ENCODE assay signal across 17 cellular contexts in the genomic region with DNA sequence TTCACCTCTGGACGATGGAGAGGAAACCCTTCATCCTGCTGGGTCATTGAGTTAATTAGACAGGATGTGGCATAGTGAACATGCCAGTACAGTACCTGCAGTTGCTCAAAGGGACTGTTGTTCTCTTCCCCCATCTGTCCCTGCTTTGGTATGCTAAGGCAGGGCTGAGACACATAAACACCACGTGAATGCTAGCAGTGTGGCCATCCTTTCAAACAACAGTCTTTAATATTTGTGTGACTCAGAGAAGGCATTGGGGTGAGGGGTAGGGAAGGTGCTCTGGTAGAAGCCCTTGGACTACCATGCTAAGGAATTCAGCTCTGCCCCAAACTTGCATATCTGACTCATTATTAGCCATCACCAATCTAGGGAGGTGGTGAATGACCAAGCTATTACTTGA.
DNase-seq lines count a peak whose midpoint lies in the region; ATAC-seq lines count a peak whose summit lies in the region.
"Had no signal": no experiment of that assay in that cellular context is flagged by ENCODE, and none has a peak within 500 bp of the region (broad histone marks: within the 10 kb centered on the region; RNA-seq: fewer than 3 reads in every experiment).

No MANE protein-coding gene starts in this region.

- no peaks in the 10 kb centered on the region for H3K9me3 Mint-ChIP-seq in activated T-helper 17 cell treated with anti-CD3 and anti-CD28 coated beads, Interleukin-2, amount 50 U/mL, for 72 hours

- peak; percentile 37 for ATAC-seq in activated T-helper 17 cell treated with anti-CD3 and anti-CD28 coated beads, Interleukin-2, amount 50 U/mL, for 72 hours (replicated peaks)
- no peak for ATAC-seq in GM19328 (IDR thresholded peaks at IDR 0.05; ENCODE audit: unreplicated experiment)
- ATAC-seq: heart right ventricle had no signal

- no peak overlapping the region for H3K27ac Mint-ChIP-seq in activated T-helper 17 cell treated with anti-CD3 and anti-CD28 coated beads, Interleukin-2, amount 50 U/mL, for 72 hours
- H3K27ac Mint-ChIP-seq: activated CD4-positive, alpha-beta T cell treated with anti-CD3 and anti-CD28 coated beads, Interleukin-2, amount 10 ng/mL, durations not matched to agents 24 days and 14 days; H9; naive B cell had no signal

- H3K4me1 Mint-ChIP-seq in activated T-helper 17 cell treated with anti-CD3 and anti-CD28 coated beads, Interleukin-2, amount 50 U/mL, for 72 hours: peaks cover 12% of the 10 kb centered on the region
- H3K4me1 Mint-ChIP-seq: naive B cell had no signal

- no peak overlapping the region for H3K4me3 Mint-ChIP-seq in activated T-helper 17 cell treated with anti-CD3 and anti-CD28 coated beads, Interleukin-2, amount 50 U/mL, for 72 hours
- H3K4me3 Mint-ChIP-seq: activated CD4-positive, alpha-beta T cell treated with anti-CD3 and anti-CD28 coated beads, Interleukin-2, amount 10 ng/mL, durations not matched to agents 24 days and 14 days; H9; naive B cell had no signal

- no peaks in the 10 kb centered on the region for H3K36me3 Mint-ChIP-seq in activated T-helper 17 cell treated with anti-CD3 and anti-CD28 coated beads, Interleukin-2, amount 50 U/mL, for 72 hours (ENCODE audit: low read depth)

- DNase-seq in ELR (ENCODE audit: low read depth): peak; percentile 89
- DNase-seq in LoVo (ENCODE audit: low spot score): peak; percentile 35
- DNase-seq in kidney tubule cell (ENCODE audit: low spot score): peak; percentile 79
- no peak for DNase-seq in NOMO-1 treated with DMSO at 0.1 percent for 48 hours (lab: John Stamatoyannopoulos, UW; ENCODE audit: unreplicated experiment)
- no peak for DNase-seq in activated CD4-positive, alpha-beta T cell treated with anti-CD3 and anti-CD28 coated beads for 48 hours
- DNase-seq: activated CD4-positive, alpha-beta T cell treated with anti-CD3 and anti-CD28 coated beads, Interleukin-2, amount 10 ng/mL, durations not matched to agents 24 days and 14 days; activated naive CD4-positive, alpha-beta T cell treated with Interleukin-2 at 50 U/mL for 16 hours; activated T-cell treated with anti-CD3 and anti-CD28 coated beads for 4 hours; cortex of kidney; erythroblast; H9; heart right ventricle; naive B cell; NCI-H2227 treated with DMSO at 0.1 percent for 48 hours; stimulated activated CD4-positive, alpha-beta T cell treated with anti-CD3 and anti-CD28 coated beads, Interleukin-4, amount 100 ng/mL, for 1 hour had no signal

- H3K27me3 Mint-ChIP-seq in activated T-helper 17 cell treated with anti-CD3 and anti-CD28 coated beads, Interleukin-2, amount 50 U/mL, for 72 hours: peaks cover 14% of the 10 kb centered on the region

Comparison
In these comparisons a context has a peak if more than half of its experiments do, and no peak if none do; other contexts are left out.
1. DNase-seq: peak in ELR (single experiment), LoVo (single experiment) and kidney tubule cell (single experiment); none in NOMO-1 treated with DMSO at 0.1 percent for 48 hours (single experiment) and activated CD4-positive, alpha-beta T cell treated with anti-CD3 and anti-CD28 coated beads for 48 hours (single experiment).